ENCODE assay signal across 7 cellular contexts in the genomic region with DNA sequence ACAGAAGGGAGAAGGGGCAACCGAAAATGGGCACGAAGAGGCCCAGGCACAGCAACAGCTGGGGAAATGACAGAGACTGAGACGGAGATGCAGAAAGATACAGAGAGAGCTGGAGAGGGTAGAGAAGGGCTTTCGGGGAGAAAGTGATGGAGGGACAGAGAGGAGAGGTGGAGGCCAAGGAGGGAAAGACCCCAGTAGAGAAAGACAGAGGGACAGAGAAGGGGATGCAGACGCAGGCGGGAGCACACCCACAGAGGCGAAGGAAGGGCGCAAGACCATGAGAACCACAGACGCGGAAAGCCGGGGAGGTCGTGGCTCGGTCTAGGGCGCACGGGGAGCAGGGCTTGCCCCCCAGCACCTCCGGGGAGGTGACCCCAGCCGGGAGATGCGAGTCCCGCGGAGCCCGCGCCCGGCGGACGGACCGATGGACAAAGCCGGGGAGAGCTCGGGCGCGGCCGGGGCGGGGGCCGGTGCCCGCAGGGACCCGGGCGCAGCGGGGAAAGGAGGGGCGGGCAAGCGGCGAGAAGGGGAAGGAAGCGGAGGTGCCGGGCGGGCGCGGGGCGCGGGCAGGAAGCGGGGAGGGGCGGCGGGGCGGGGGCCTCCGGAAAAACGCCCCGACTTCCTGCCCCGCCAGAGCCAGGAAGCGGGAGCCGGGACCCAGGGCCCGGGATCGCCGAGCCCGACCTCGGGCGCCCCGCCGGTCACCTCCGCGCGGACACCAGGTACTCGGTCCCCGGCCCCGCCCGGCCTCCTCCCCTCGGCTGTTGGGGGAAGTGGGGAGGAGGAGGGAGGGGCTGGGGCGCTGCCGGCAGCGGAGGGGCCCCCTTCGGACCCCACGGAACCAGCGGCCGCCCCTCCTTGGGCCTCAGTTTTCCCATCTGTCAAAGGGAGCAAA. TPM values are rescaled to one million over a fixed set of nuclear protein-coding genes. Genes with fewer than 3 reads are reported as not detected.
DNase-seq lines count a peak whose midpoint lies in the region; ATAC-seq and TF ChIP-seq lines count a peak whose summit lies in the region.

A gene with protein sequence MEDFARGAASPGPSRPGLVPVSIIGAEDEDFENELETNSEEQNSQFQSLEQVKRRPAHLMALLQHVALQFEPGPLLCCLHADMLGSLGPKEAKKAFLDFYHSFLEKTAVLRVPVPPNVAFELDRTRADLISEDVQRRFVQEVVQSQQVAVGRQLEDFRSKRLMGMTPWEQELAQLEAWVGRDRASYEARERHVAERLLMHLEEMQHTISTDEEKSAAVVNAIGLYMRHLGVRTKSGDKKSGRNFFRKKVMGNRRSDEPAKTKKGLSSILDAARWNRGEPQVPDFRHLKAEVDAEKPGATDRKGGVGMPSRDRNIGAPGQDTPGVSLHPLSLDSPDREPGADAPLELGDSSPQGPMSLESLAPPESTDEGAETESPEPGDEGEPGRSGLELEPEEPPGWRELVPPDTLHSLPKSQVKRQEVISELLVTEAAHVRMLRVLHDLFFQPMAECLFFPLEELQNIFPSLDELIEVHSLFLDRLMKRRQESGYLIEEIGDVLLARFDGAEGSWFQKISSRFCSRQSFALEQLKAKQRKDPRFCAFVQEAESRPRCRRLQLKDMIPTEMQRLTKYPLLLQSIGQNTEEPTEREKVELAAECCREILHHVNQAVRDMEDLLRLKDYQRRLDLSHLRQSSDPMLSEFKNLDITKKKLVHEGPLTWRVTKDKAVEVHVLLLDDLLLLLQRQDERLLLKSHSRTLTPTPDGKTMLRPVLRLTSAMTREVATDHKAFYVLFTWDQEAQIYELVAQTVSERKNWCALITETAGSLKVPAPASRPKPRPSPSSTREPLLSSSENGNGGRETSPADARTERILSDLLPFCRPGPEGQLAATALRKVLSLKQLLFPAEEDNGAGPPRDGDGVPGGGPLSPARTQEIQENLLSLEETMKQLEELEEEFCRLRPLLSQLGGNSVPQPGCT (plus strand): TSS at position 617 of the 895 bp plus-strand sequence. CDS start 4,899 bp downstream, outside the sequence.

- peak within 1 kb of the TSS; percentile 93 to 100 (median 99) for H3K27ac Mint-ChIP-seq in naive thymus-derived CD4-positive, alpha-beta T cell

- TF ChIP-seq POLR2A in GM18505 (IDR thresholded peaks at IDR 0.05; ENCODE audit: borderline replicate concordance, extremely low read depth, insufficient read depth, insufficient read length): peak; percentile 69

- H3K27me3 Mint-ChIP-seq in naive thymus-derived CD4-positive, alpha-beta T cell: no peaks in the 10 kb centered on the region

- H3K36me3 Mint-ChIP-seq in naive thymus-derived CD4-positive, alpha-beta T cell: peaks cover 16 to 34% (median 25%) of the 10 kb centered on the region in 5 donors

- peak within 1 kb of the TSS; percentile 99 for H3K4me3 ChIP-seq in naive thymus-derived CD4-positive, alpha-beta T cell (ENCODE audit: low read length)

- POLR2A ChIA-PET in naive thymus-derived CD4-positive, alpha-beta T cell (lab: Charles Lee): interaction anchor here (0.9 to 13.3 kb wide), 10 partner anchors 8 to 329 kb away, joined by 3 to 565 read pairs (median 50); partner anchors contain the start of genes CD79A, ERFL and RPS19

- CTCF ChIA-PET in naive thymus-derived CD4-positive, alpha-beta T cell (lab: Charles Lee): interaction anchor here (1.0 to 9.0 kb wide), 2 partner anchors 9 to 23 kb away, joined by 3 to 151 read pairs; partner anchors contain the start of genes CD79A and RPS19

- H3K4me3 Mint-ChIP-seq in naive thymus-derived CD4-positive, alpha-beta T cell: peak within 1 kb of the TSS; percentile 93 to 100 (median 98)

- ATAC-seq in GM18505 (IDR thresholded peaks at IDR 0.05; ENCODE audit: unreplicated experiment): no peak
- peak; percentile 6 for ATAC-seq in esophagus mucosa
- ATAC-seq in naive thymus-derived CD4-positive, alpha-beta T cell: no peak
- ATAC-seq in GM19023 (IDR thresholded peaks at IDR 0.05; ENCODE audit: unreplicated experiment): no peak

- peaks cover 0 to 23% (median 0%) of the 10 kb centered on the region in 3 experiments for H3K36me3 ChIP-seq in naive thymus-derived CD4-positive, alpha-beta T cell (ENCODE audit: control insufficient read depth in 2 of 3, insufficient read depth in 3 of 3, low read length in 3 of 3)

- peaks cover 0 to 4% (median 0%) of the 10 kb centered on the region in 11 donors for H3K9me3 Mint-ChIP-seq in naive thymus-derived CD4-positive, alpha-beta T cell

- H3K4me1 Mint-ChIP-seq in naive thymus-derived CD4-positive, alpha-beta T cell: peaks cover 35 to 57% (median 49%) of the 10 kb centered on the region in 7 donors

- intact Hi-C loops in naive thymus-derived CD4-positive, alpha-beta T cell (cut with micrococcal nuclease): loop anchor here (5.0 to 10.0 kb wide), 6 partner anchors 192 to 402 kb away; partner anchors contain the start of genes GRIK5 (in 2 of the 2), ZNF574 (in 2 of the 2), DEDD2 (in 1 of the 2) and GSK3A (in 1 of the 2)

- DNase-seq in NCI-H2171 treated with DMSO at 0.1 percent for 48 hours (lab: John Stamatoyannopoulos, UW) (peak; percentile 10), activated T-cell treated with anti-CD3 and anti-CD28 coated beads for 48 hours (ENCODE audit: low read depth) (peak; percentile 58), ureter (ENCODE audit: low spot score) (no peak)
- DNase-seq in naive thymus-derived CD4-positive, alpha-beta T cell: peak; percentile 47 to 76 (median 66)

- H3K27ac ChIP-seq in naive thymus-derived CD4-positive, alpha-beta T cell (ENCODE audit: low read depth, low read length): peak within 1 kb of the TSS; percentile 84

- H3K27me3 ChIP-seq in naive thymus-derived CD4-positive, alpha-beta T cell (ENCODE audit: control insufficient read depth in 2 of 2, insufficient read depth in 2 of 2, low read length in 2 of 2): no peaks in the 10 kb centered on the region

- H3K9me3 ChIP-seq in naive thymus-derived CD4-positive, alpha-beta T cell (ENCODE audit: control insufficient read depth in 2 of 3, low read length in 3 of 3): no peaks in the 10 kb centered on the region

- peaks cover 40 to 46% of the 10 kb centered on the region in 2 donors for H3K4me1 ChIP-seq in naive thymus-derived CD4-positive, alpha-beta T cell (ENCODE audit: control insufficient read depth in 2 of 2, insufficient read depth in 2 of 2, low read length in 2 of 2)

RNA-seq across cellular contexts. Expression of the gene that starts here (rescaled TPM):
- total RNA-seq in esophagus mucosa (53.9 TPM), ureter (120 TPM)
- 1,000 to 10,000 TPM in 4 of 5 experiments, 100 to 1,000 TPM in 1; 662 to 1,236 (median 1,141) TPM for total RNA-seq in naive thymus-derived CD4-positive, alpha-beta T cell
- polyA plus RNA-seq in naive thymus-derived CD4-positive, alpha-beta T cell: 100 to 1,000 TPM; 184 to 367 TPM
